Comparison of ENCODE assay signal across 16 cellular contexts in the genomic region with DNA sequence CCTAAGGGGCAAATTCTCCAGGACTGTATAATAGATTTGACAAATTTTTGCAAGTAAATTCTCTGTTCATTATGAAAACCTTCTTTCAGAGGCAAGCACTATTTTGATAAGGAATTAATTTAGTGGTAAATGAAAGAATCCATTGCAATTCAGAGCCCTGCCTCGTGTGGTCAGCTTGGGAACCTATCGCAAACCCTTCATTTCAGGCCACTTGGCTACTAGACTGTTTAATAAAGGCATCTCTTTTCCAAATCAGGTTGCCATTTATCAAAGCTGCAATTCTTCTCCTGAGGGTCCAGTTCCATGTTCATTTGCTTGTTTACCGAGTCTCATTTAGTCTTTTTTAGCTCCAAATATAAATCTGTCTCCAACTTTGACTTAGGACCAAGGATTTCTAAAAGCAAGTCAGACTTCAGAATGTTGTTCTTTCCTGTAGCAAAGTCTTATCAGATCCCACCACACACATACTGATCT. TPM values are rescaled to one million over a fixed set of nuclear protein-coding genes. Genes with fewer than 3 reads are reported as not detected.
A peak's percentile ranks its signal among the peaks of the same experiment; 100 is the strongest.
DNase-seq lines count a peak whose midpoint lies in the region; ATAC-seq, FAIRE-seq and TF ChIP-seq lines count a peak whose summit lies in the region.
"Had no signal": no experiment of that assay in that cellular context is flagged by ENCODE, and none has a peak within 500 bp of the region (broad histone marks: within the 10 kb centered on the region; RNA-seq: fewer than 3 reads in every experiment).

No MANE protein-coding gene starts in this region.

- H3K27ac Mint-ChIP-seq in endodermal cell: no peak overlapping the region
- H3K27ac Mint-ChIP-seq: naive thymus-derived CD4-positive, alpha-beta T cell; stimulated activated naive B cell treated with anti-CD40 and anti-IgM and Interleukin-4, amounts not matched to agents 10 μg/mL and 1 μg/mL and 100 μg/mL, for 72 hours had no signal

- peak overlapping the region in 6 of 10 donors; percentile 30 to 52 (median 35) for H3K27ac ChIP-seq in heart right ventricle
- no peak overlapping the region for H3K27ac ChIP-seq in endodermal cell (ENCODE audit: low read depth, low read length)
- H3K27ac ChIP-seq in muscle layer of duodenum (ENCODE audit: low read length): peak overlapping the region; percentile 2
- H3K27ac ChIP-seq in upper lobe of right lung: no peak overlapping the region

- H3K9me3 Mint-ChIP-seq in endodermal cell: peaks cover 15% of the 10 kb centered on the region

- WGBS in heart right ventricle, 2 donors: 65 to 76% methylated on average over 3 of the region's 3 CpGs
- WGBS in endodermal cell (ENCODE audit: insufficient coverage in 1 of 2, insufficient read length in 1 of 2), 2 experiments: 83 to 87% methylated on average over 2 to 3 of the region's 3 CpGs

- H3K36me3 ChIP-seq in heart right ventricle (no peaks in the 10 kb centered on the region), endodermal cell (ENCODE audit: control insufficient read depth, insufficient read depth, low read length) (no peaks in the 10 kb centered on the region), muscle layer of duodenum (ENCODE audit: control insufficient read depth in 1 of 2, insufficient read depth in 2 of 2, low read length in 2 of 2) (peaks cover 0 to 3% of the 10 kb centered on the region in 2 donors), upper lobe of right lung (no peaks in the 10 kb centered on the region)
- H3K36me3 ChIP-seq: MG63 had no signal

- no peaks in the 10 kb centered on the region for H3K4me1 Mint-ChIP-seq in endodermal cell
- H3K4me1 Mint-ChIP-seq: naive thymus-derived CD4-positive, alpha-beta T cell had no signal

- FAIRE-seq in urothelium cell line (lab: Jason Lieb, UNC): no peak
- FAIRE-seq: A204.1, GM12891 had no signal

- peaks cover 0 to 15% (median 0%) of the 10 kb centered on the region in 11 donors for H3K9me3 ChIP-seq in heart right ventricle
- H3K9me3 ChIP-seq in endodermal cell (ENCODE audit: control insufficient read depth, low read length): peaks cover 13% of the 10 kb centered on the region
- H3K9me3 ChIP-seq in muscle layer of duodenum (ENCODE audit: control insufficient read depth in 1 of 2, low read length in 2 of 2): no peaks in the 10 kb centered on the region
- peaks cover 3% of the 10 kb centered on the region for H3K9me3 ChIP-seq in upper lobe of right lung

- H3K27me3 ChIP-seq in heart right ventricle (no peaks in the 10 kb centered on the region), endodermal cell (ENCODE audit: control insufficient read depth, insufficient read depth, low read length, poor library complexity, severe bottlenecking) (no peaks in the 10 kb centered on the region), muscle layer of duodenum (ENCODE audit: low read depth, low read length) (no peaks in the 10 kb centered on the region), upper lobe of right lung (no peaks in the 10 kb centered on the region)
- H3K27me3 ChIP-seq: MG63 had no signal

- no peak overlapping the region for H3K9ac ChIP-seq in endodermal cell (ENCODE audit: extremely low read depth, low read length, poor library complexity, severe bottlenecking)

- H3K36me3 Mint-ChIP-seq in endodermal cell (ENCODE audit: low read depth): no peaks in the 10 kb centered on the region
- H3K36me3 Mint-ChIP-seq: naive thymus-derived CD4-positive, alpha-beta T cell; stimulated activated naive B cell treated with anti-CD40 and anti-IgM and Interleukin-4, amounts not matched to agents 10 μg/mL and 1 μg/mL and 100 μg/mL, for 72 hours had no signal

- H3K4me1 ChIP-seq in heart right ventricle (peaks cover 0 to 53% (median 32%) of the 10 kb centered on the region in 9 donors), endodermal cell (ENCODE audit: control insufficient read depth, insufficient read depth, low read length) (no peaks in the 10 kb centered on the region), muscle layer of duodenum (ENCODE audit: control insufficient read depth in 1 of 2, insufficient read depth in 2 of 2, low read length in 2 of 2) (peaks cover 23 to 28% of the 10 kb centered on the region in 2 donors), upper lobe of right lung (peaks cover 12% of the 10 kb centered on the region)

- no peak overlapping the region for H3K4me3 ChIP-seq in heart right ventricle
- no peak overlapping the region for H3K4me3 ChIP-seq in endodermal cell (ENCODE audit: low read length)
- no peak overlapping the region for H3K4me3 ChIP-seq in muscle layer of duodenum (ENCODE audit: low read depth in 1 of 2, low read length in 2 of 2)
- no peak overlapping the region for H3K4me3 ChIP-seq in upper lobe of right lung
- H3K4me3 ChIP-seq: MG63 had no signal

- DNase-seq in heart right ventricle (no peak), Right ventricle myocardium superior (no peak), endodermal cell (no peak), upper lobe of right lung (no peak), urothelium cell line (ENCODE audit: low spot score) (no peak), head of caudate nucleus (no peak)
- DNase-seq: activated CD4-positive, CD25-positive, alpha-beta regulatory T cell treated with anti-CD3 and anti-CD28 coated beads, Interleukin-2, amount 50 U/mL, for 72 hours; DMS79; MG63; naive thymus-derived CD4-positive, alpha-beta T cell; NCI-H345; stimulated activated naive B cell treated with anti-CD40 and anti-IgM and Interleukin-4, amounts not matched to agents 10 μg/mL and 1 μg/mL and 100 μg/mL, for 72 hours had no signal

- H3K27me3 Mint-ChIP-seq in endodermal cell (ENCODE audit: insufficient read depth): peaks cover 4% of the 10 kb centered on the region

- ATAC-seq in heart right ventricle (no peak), Right ventricle myocardium superior (ENCODE audit: poor library complexity) (no peak), upper lobe of right lung (no peak), HG03460 (IDR thresholded peaks at IDR 0.05; ENCODE audit: unreplicated experiment) (no peak)
- ATAC-seq: naive thymus-derived CD4-positive, alpha-beta T cell; stimulated activated naive B cell treated with anti-CD40 and anti-IgM and Interleukin-4, amounts not matched to agents 10 μg/mL and 1 μg/mL and 100 μg/mL, for 72 hours had no signal

- H3K4me3 Mint-ChIP-seq in endodermal cell: no peak overlapping the region
- H3K4me3 Mint-ChIP-seq: naive thymus-derived CD4-positive, alpha-beta T cell; stimulated activated naive B cell treated with anti-CD40 and anti-IgM and Interleukin-4, amounts not matched to agents 10 μg/mL and 1 μg/mL and 100 μg/mL, for 72 hours had no signal

- intact Hi-C loops in heart right ventricle (cut with DNase I) (no loop called here), Right ventricle myocardium superior (cut with DNase I) (no loop called here), upper lobe of right lung (cut with DNase I) (no loop called here), head of caudate nucleus (cut with DNase I) (no loop called here)

- TF ChIP-seq CTCF in heart right ventricle (IDR thresholded peaks at IDR 0.05): no peak
- peak; percentile 54 for TF ChIP-seq CTCF in endodermal cell (conservative IDR thresholded peaks at IDR 0.05)
- peak; percentile 24 for TF ChIP-seq CTCF in upper lobe of right lung (IDR thresholded peaks at IDR 0.05)

RNA-seq across cellular contexts. Expression of gene PPP1R3C, which starts 28.4 kb away (rescaled TPM):
- 100 to 1,000 TPM; 121 to 315 (median 190) TPM for total RNA-seq in heart right ventricle
- 10 to 100 TPM; 27.5 to 41.0 TPM for polyA plus RNA-seq in heart right ventricle
- total RNA-seq in Right ventricle myocardium superior: 135 TPM
- under 1 TPM; 0.51 to 0.91 TPM for total RNA-seq in endodermal cell
- 1.0 TPM for polyA plus RNA-seq in endodermal cell (2013, experiment 1 of 2)
- polyA plus RNA-seq in endodermal cell (2013, experiment 2 of 2): 0.95 TPM
- total RNA-seq in upper lobe of right lung: 15.1 TPM
- polyA plus RNA-seq: naive thymus-derived CD4-positive, alpha-beta T cell had no signal

Comparison
In these comparisons a context has a peak if more than half of its experiments do, and no peak if none do; other contexts are left out.
1. H3K27ac ChIP-seq: peak in heart right ventricle (6 of 10) and muscle layer of duodenum (single experiment); none in endodermal cell (single experiment) and upper lobe of right lung (single experiment).
2. CTCF ChIP-seq: peak in endodermal cell (single experiment) and upper lobe of right lung (single experiment); none in heart right ventricle (0 of 9).